Comparison of ENCODE assay signal across 13 cellular contexts in genomic region chr6:87115402-87116135, GRCh38. TPM values are rescaled to one million over a fixed set of nuclear protein-coding genes. Genes with fewer than 3 reads are reported as not detected.
DNase-seq lines count a peak whose midpoint lies in the region; ATAC-seq, FAIRE-seq and TF ChIP-seq lines count a peak whose summit lies in the region.
"Had no signal": no experiment of that assay in that cellular context is flagged by ENCODE, and none has a peak within 500 bp of the region (broad histone marks: within the 10 kb centered on the region; RNA-seq: fewer than 3 reads in every experiment).

No MANE protein-coding gene starts in this region.

- H3K27me3 ChIP-seq in GM06990 (replicated peaks; ENCODE audit: control insufficient read depth, insufficient read depth, low read length) = no peaks in the 10 kb centered on the region
- H3K27me3 ChIP-seq in small intestine (ENCODE audit: control insufficient read depth in 2 of 2, insufficient read depth in 2 of 2, low read length in 2 of 2) = no peaks in the 10 kb centered on the region

- no peak overlapping the region for H3K4me3 ChIP-seq in GM06990 (replicated peaks; ENCODE audit: low read depth, low read length)
- H3K4me3 ChIP-seq in HEK293 (ENCODE audit: low read depth, low read length) = no peak overlapping the region
- no peak overlapping the region for H3K4me3 ChIP-seq in small intestine (ENCODE audit: low read depth in 1 of 2, low read length in 2 of 2)

- POLR2A ChIA-PET in HEK293 (lab: Yijun Ruan, JAX) = no interaction called here

- WGBS in small intestine, 3 donors = 62 to 89% (median 81%) methylated on average over 2 of the region's 2 CpGs

- H3K4me1 ChIP-seq in HEK293 (ENCODE audit: control insufficient read depth, insufficient read depth, low read length) (no peaks in the 10 kb centered on the region), small intestine (ENCODE audit: control insufficient read depth in 2 of 2, insufficient read depth in 1 of 2, low read depth in 1 of 2, low read length in 1 of 2) (no peaks in the 10 kb centered on the region)

- H3K27ac ChIP-seq in HEK293 (ENCODE audit: extremely low read depth, low read depth, low read length) (no peak overlapping the region), small intestine (ENCODE audit: low read depth in 1 of 2, low read length in 1 of 2) (no peak overlapping the region)

- peak; percentile 97 for ATAC-seq in GM18867 (IDR thresholded peaks at IDR 0.05; ENCODE audit: unreplicated experiment)
- peak; percentile 96 for ATAC-seq in HG03469 (IDR thresholded peaks at IDR 0.05; ENCODE audit: unreplicated experiment)
- ATAC-seq in GM19324 (IDR thresholded peaks at IDR 0.05; ENCODE audit: low FRiP score, unreplicated experiment) = no peak
- ATAC-seq in GM19397 (IDR thresholded peaks at IDR 0.05; ENCODE audit: unreplicated experiment) = no peak
- ATAC-seq: naive thymus-derived CD4-positive, alpha-beta T cell had no signal

- peak; percentile 20 for DNase-seq in GM06990 (ENCODE audit: extremely low read depth, insufficient read length)
- no peak for DNase-seq in small intestine
- DNase-seq in cerebellar nuclear complex (lab: John Stamatoyannopoulos, UW) = no peak
- DNase-seq: activated T-cell treated with anti-CD3 and anti-CD28 coated beads, Interleukin-2, amount 50 U/mL, for 48 hours; naive thymus-derived CD4-positive, alpha-beta T cell; NCI-H2081; trophoblast cell had no signal

- H3K36me3 ChIP-seq in GM06990 (ENCODE audit: control insufficient read depth, insufficient read depth, low read length) (no peaks in the 10 kb centered on the region), HEK293 (ENCODE audit: control insufficient read depth in 2 of 2, insufficient read depth in 1 of 2, low read length in 2 of 2) (no peaks in the 10 kb centered on the region), small intestine (ENCODE audit: control insufficient read depth in 2 of 2, insufficient read depth in 2 of 2, low read length in 2 of 2) (no peaks in the 10 kb centered on the region)

- no peaks in the 10 kb centered on the region for H3K9me3 ChIP-seq in HEK293 (ENCODE audit: control insufficient read depth, insufficient read depth, low read depth, low read length)
- H3K9me3 ChIP-seq in small intestine (ENCODE audit: control insufficient read depth, low read depth) = no peaks in the 10 kb centered on the region

- FAIRE-seq in small intestine (lab: Jason Lieb, UNC) = no peak
- FAIRE-seq: colon had no signal

- CTCF ChIA-PET in HEK293 (lab: Yijun Ruan, JAX) = interaction anchor here (0.7 to 1.5 kb wide), 5 partner anchors 24 to 813 kb away, joined by 3 to 6 read pairs (median 3); no protein-coding TSS in a partner anchor

- TF ChIP-seq CTCF in GM06990 (IDR thresholded peaks at IDR 0.05; ENCODE audit: insufficient read depth, low read length, poor library complexity, severe bottlenecking) (no peak), HEK293 (tag by site-specific recombination; IDR thresholded peaks at IDR 0.05) (no peak)

TF ChIP-seq in HEK293, 187 proteins besides CTCF, POLR2A, EP300 and RAD21:
- peak; percentile 62; the same call in 1 of the 2 replicates for TF ChIP-seq ATF2 (tag by site-specific recombination; IDR thresholded peaks at IDR 0.05; ENCODE audit: low read depth)
- TF ChIP-seq ZBTB1 (tag by site-specific recombination; IDR thresholded peaks at IDR 0.05) = no peak

RNA-seq across cellular contexts. Expression of gene CGA, which starts 20.7 kb away (rescaled TPM):
- polyA plus RNA-seq in small intestine = not detected
- polyA plus RNA-seq: naive thymus-derived CD4-positive, alpha-beta T cell had no signal

RNA-seq across cellular contexts. Expression of gene ZNF292, which starts 39.8 kb away (rescaled TPM):
- polyA plus RNA-seq in small intestine = 1 to 10 TPM; 3.8 to 6.2 (median 5.4) TPM

Comparison
In these comparisons a context has a peak if more than half of its experiments do, and no peak if none do; other contexts are left out.
1. ATAC-seq: peak in GM18867 (single experiment) and HG03469 (single experiment); none in GM19324 (single experiment) and GM19397 (single experiment).